ENCODE assay signal across 7 cellular contexts in the genomic region with DNA sequence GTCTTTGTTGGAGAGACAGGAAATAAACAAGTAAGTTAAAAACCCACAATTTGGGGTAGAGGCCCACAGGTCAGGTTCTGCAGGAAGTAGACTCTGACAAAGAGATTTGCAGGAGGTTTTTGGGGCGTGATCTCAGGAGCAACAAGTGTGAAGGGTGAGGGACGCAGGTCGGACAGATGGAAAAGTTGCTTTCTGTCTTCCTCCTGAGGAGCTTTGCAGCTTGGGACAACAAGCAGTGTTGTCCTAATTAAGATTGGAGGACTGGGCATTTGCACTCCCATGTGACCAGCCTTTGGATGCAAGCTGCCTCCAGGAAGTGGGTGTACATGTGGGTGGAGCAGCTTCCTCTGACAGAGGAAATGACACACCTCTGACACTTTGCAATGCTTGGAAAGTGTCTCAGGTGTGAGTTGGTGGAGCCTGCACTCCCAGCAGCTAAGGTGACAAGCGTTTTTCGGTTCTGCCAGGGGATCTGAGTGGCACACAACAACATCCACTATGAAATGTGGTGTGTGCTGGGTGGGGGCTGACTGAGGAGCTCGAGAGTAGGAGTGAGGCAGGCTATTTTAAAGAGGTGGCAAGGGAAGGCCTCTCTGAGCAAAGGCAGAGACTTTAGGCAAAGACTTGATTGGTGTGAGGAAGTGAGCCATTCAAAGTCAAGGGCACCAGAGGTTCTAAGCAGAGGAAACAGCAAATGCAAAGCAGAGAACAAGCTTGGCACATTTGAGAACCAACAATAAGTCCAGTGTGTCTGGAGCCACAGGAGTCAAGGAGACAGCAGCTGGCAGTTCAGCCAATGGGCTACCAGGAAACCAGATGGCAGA.
A peak's percentile ranks its signal among the peaks of the same experiment; 100 is the strongest.
DNase-seq lines count a peak whose midpoint lies in the region; ATAC-seq lines count a peak whose summit lies in the region.

No MANE protein-coding gene starts in this region.

- H3K4me3 Mint-ChIP-seq in dendritic cell treated with granulocyte-macrophage colony-stimulating factor and Interleukin-4, amounts not matched to agents 40 ng/mL and 50 ng/mL, for 4 days, result no peak overlapping the region

- H3K9me3 Mint-ChIP-seq in dendritic cell treated with granulocyte-macrophage colony-stimulating factor and Interleukin-4, amounts not matched to agents 40 ng/mL and 50 ng/mL, for 4 days, result no peaks in the 10 kb centered on the region

- intact Hi-C loops in dendritic cell treated with granulocyte-macrophage colony-stimulating factor and Interleukin-4, amounts not matched to agents 40 ng/mL and 50 ng/mL, for 4 days (cut with micrococcal nuclease), result no loop called here

- no peaks in the 10 kb centered on the region for H3K27me3 Mint-ChIP-seq in dendritic cell treated with granulocyte-macrophage colony-stimulating factor and Interleukin-4, amounts not matched to agents 40 ng/mL and 50 ng/mL, for 4 days

- H3K4me1 Mint-ChIP-seq in dendritic cell treated with granulocyte-macrophage colony-stimulating factor and Interleukin-4, amounts not matched to agents 40 ng/mL and 50 ng/mL, for 4 days (ENCODE audit: low read depth), result peaks cover 43% of the 10 kb centered on the region

- ATAC-seq in HG02981 (IDR thresholded peaks at IDR 0.05; ENCODE audit: unreplicated experiment), result no peak
- ATAC-seq in HG03108 (IDR thresholded peaks at IDR 0.05; ENCODE audit: unreplicated experiment), result no peak

- H3K27ac Mint-ChIP-seq in dendritic cell treated with granulocyte-macrophage colony-stimulating factor and Interleukin-4, amounts not matched to agents 40 ng/mL and 50 ng/mL, for 4 days, result peak overlapping the region; percentile 44

- DNase-seq in H4 (ENCODE audit: low spot score) (peak; percentile 25), mesenteric fat pad (ENCODE audit: low spot score) (no peak)
- DNase-seq in activated CD4-positive, CD25-positive, alpha-beta regulatory T cell treated with anti-CD3 and anti-CD28 coated beads, Interleukin-2, amount 50 U/mL, for 16 hours (ENCODE audit: low read depth, low spot score), result peak; percentile 62
- DNase-seq in stimulated activated CD4-positive, alpha-beta T cell treated with anti-CD3 and anti-CD28 coated beads, Interleukin-1b, Interleukin-23, amount 100 ng/mL, for 24 hours (ENCODE audit: low read depth in 4 of 4, low spot score in 1 of 4), result peak; percentile 34 to 56 (median 44)

- H3K36me3 Mint-ChIP-seq in dendritic cell treated with granulocyte-macrophage colony-stimulating factor and Interleukin-4, amounts not matched to agents 40 ng/mL and 50 ng/mL, for 4 days (ENCODE audit: low read depth), result no peaks in the 10 kb centered on the region
